ENCODE assay signal across 15 cellular contexts in genomic region chr5:17187401-17187800, GRCh38. TPM values are rescaled to one million over a fixed set of nuclear protein-coding genes. Genes with fewer than 3 reads are reported as not detected.
DNase-seq lines count a peak whose midpoint lies in the region; ATAC-seq and TF ChIP-seq lines count a peak whose summit lies in the region.
"Had no signal": no experiment of that assay in that cellular context is flagged by ENCODE, and none has a peak within 500 bp of the region (broad histone marks: within the 10 kb centered on the region; RNA-seq: fewer than 3 reads in every experiment).

No MANE protein-coding gene starts in this region.

- no peak overlapping the region for H3K4me3 ChIP-seq in SK-N-SH (ENCODE audit: low read depth in 2 of 2, low read length in 1 of 2)

- TF ChIP-seq EP300 in SK-N-SH (IDR thresholded peaks at IDR 0.05; ENCODE audit: borderline replicate concordance in 1 of 2, low read depth in 1 of 2, low read length in 1 of 2) = no peak

- no peaks in the 10 kb centered on the region for H3K9me3 ChIP-seq in SK-N-SH

- H3K4me2 ChIP-seq in SK-N-SH = 0 out of 2 replicates have a peak overlapping the region, but pooled peaks have one; percentile 1

- TF ChIP-seq CTCF in SK-N-SH (IDR thresholded peaks at IDR 0.05) = no peak
- TF ChIP-seq CTCF in GM20000 (IDR thresholded peaks at IDR 0.05; ENCODE audit: extremely low read depth, missing control alignments) = no peak

- H4K20me1 ChIP-seq in SK-N-SH (ENCODE audit: insufficient read depth) = no peaks in the 10 kb centered on the region

- H3K9ac ChIP-seq in SK-N-SH = peak overlapping the region; percentile 45; the same call in 1 of the 2 replicates

- H3K79me2 ChIP-seq in SK-N-SH (ENCODE audit: insufficient read depth) = peaks cover 5% of the 10 kb centered on the region

- peaks cover 0 to 40% of the 10 kb centered on the region in 2 experiments; a peak in 2 of 4 replicates for H3K4me1 ChIP-seq in SK-N-SH (ENCODE audit: control insufficient read depth in 1 of 2, insufficient read depth in 2 of 2, low read depth in 1 of 2, low read length in 1 of 2)

- no peaks in the 10 kb centered on the region for H3K36me3 ChIP-seq in SK-N-SH (replicated peaks in 1 of 2; ENCODE audit: control insufficient read depth in 1 of 2, insufficient read depth in 2 of 2, low read length in 1 of 2)

- CTCF ChIA-PET in SK-N-SH (lab: Yijun Ruan, JAX) = interaction anchor here (7.2 kb wide), 1 partner anchor 396 kb away, joined by 159 read pairs; no protein-coding TSS in a partner anchor

- no peaks in the 10 kb centered on the region for H3K27me3 ChIP-seq in SK-N-SH (ENCODE audit: insufficient read depth)

- DNase-seq in SK-N-SH = no peak
- DNase-seq in SW480 (ENCODE audit: low spot score) = peak; percentile 76
- peak; percentile 29 for DNase-seq in glomerular visceral epithelial cell (ENCODE audit: extremely low spot score)
- DNase-seq in activated gamma-delta T cell treated with Interleukin-2 at 50 U/mL for 16 hours = no peak
- DNase-seq in GM20000 (ENCODE audit: low spot score) = no peak
- DNase-seq in OCI-M1 (lab: John Stamatoyannopoulos, UW) = no peak
- DNase-seq: anterior cingulate cortex; CD8-positive, alpha-beta T cell; GDM1; hypothalamus; NCI-H1092; NCI-H2171 treated with DMSO at 0.1 percent for 48 hours; NK-92 treated with Interleukin-12 subunit alpha and Interleukin-12 subunit beta, amount 100 ng/mL, for 24 hours had no signal

- peak overlapping the region; percentile 4; the same call in 1 of the 2 replicates for H2AFZ ChIP-seq in SK-N-SH (ENCODE audit: low read depth)

- no peaks in the 10 kb centered on the region for H3K9me2 ChIP-seq in SK-N-SH

- POLR2A ChIA-PET in SK-N-SH (lab: Yijun Ruan, JAX) = no interaction called here

- ATAC-seq in SK-N-SH treated with all-trans-retinoic acid at 6 μM for 48 hours (no peak), GM19463 (IDR thresholded peaks at IDR 0.05; ENCODE audit: unreplicated experiment) (no peak)
- ATAC-seq: CD8-positive, alpha-beta T cell had no signal

- WGBS in SK-N-SH (ENCODE audit: low lambda C conversion rate) = 43% methylated on average over 3 of the region's 3 CpGs

- peak overlapping the region in 1 of 2 experiments; percentile 74; a peak in 2 of 4 replicates for H3K27ac ChIP-seq in SK-N-SH (ENCODE audit: low read depth in 2 of 2, low read length in 1 of 2)

- TF ChIP-seq RAD21 in SK-N-SH (IDR thresholded peaks at IDR 0.05; ENCODE audit: low read length) = no peak

- H3F3A ChIP-seq in SK-N-SH (replicated peaks; ENCODE audit: insufficient read depth) = peaks cover 61% of the 10 kb centered on the region

TF ChIP-seq in SK-N-SH, 30 proteins besides CTCF, POLR2A, EP300 and RAD21 (continues in another document):
- TF ChIP-seq NFIC (IDR thresholded peaks at IDR 0.05; ENCODE audit: borderline replicate concordance) = no peak
- no peak for TF ChIP-seq USF1 (IDR thresholded peaks at IDR 0.05; ENCODE audit: borderline replicate concordance, low read depth)
- no peak for TF ChIP-seq FOXJ3 (CRISPR knock-in tag; IDR thresholded peaks at IDR 0.05)
- TF ChIP-seq TAF1 (IDR thresholded peaks at IDR 0.05; ENCODE audit: borderline replicate concordance, low read depth, low read length) = no peak
- TF ChIP-seq, protein P1, sequence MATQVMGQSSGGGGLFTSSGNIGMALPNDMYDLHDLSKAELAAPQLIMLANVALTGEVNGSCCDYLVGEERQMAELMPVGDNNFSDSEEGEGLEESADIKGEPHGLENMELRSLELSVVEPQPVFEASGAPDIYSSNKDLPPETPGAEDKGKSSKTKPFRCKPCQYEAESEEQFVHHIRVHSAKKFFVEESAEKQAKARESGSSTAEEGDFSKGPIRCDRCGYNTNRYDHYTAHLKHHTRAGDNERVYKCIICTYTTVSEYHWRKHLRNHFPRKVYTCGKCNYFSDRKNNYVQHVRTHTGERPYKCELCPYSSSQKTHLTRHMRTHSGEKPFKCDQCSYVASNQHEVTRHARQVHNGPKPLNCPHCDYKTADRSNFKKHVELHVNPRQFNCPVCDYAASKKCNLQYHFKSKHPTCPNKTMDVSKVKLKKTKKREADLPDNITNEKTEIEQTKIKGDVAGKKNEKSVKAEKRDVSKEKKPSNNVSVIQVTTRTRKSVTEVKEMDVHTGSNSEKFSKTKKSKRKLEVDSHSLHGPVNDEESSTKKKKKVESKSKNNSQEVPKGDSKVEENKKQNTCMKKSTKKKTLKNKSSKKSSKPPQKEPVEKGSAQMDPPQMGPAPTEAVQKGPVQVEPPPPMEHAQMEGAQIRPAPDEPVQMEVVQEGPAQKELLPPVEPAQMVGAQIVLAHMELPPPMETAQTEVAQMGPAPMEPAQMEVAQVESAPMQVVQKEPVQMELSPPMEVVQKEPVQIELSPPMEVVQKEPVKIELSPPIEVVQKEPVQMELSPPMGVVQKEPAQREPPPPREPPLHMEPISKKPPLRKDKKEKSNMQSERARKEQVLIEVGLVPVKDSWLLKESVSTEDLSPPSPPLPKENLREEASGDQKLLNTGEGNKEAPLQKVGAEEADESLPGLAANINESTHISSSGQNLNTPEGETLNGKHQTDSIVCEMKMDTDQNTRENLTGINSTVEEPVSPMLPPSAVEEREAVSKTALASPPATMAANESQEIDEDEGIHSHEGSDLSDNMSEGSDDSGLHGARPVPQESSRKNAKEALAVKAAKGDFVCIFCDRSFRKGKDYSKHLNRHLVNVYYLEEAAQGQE (IDR thresholded peaks at IDR 0.05; ENCODE audit: low read depth, low read length) = no peak
- peak; percentile 39; the same call in 1 of the 2 replicates for TF ChIP-seq FOSL2 (IDR thresholded peaks at IDR 0.05; ENCODE audit: borderline replicate concordance, low read depth)
- no peak for TF ChIP-seq CHD2 (IDR thresholded peaks at IDR 0.05; ENCODE audit: low read length, partially characterized antibody)
- no peak for TF ChIP-seq FOXM1 (IDR thresholded peaks at IDR 0.05; ENCODE audit: low read depth)
- peak; percentile 61 for TF ChIP-seq TCF12 (IDR thresholded peaks at IDR 0.05)
- no peak for TF ChIP-seq SIN3A (IDR thresholded peaks at IDR 0.05; ENCODE audit: borderline replicate concordance, low read depth, low read length)

TF ChIP-seq in SK-N-SH treated with all-trans-retinoic acid at 6 μM for 48 hours, 23 proteins besides CTCF, POLR2A, EP300 and RAD21:
- no peak for TF ChIP-seq ESRRG (CRISPR knock-in tag; IDR thresholded peaks at IDR 0.05)
- no peak for TF ChIP-seq ZNF8 (CRISPR knock-in tag; IDR thresholded peaks at IDR 0.05)
- TF ChIP-seq RARB (CRISPR knock-in tag; IDR thresholded peaks at IDR 0.05) = no peak
- TF ChIP-seq ZNF565 (CRISPR knock-in tag; conservative IDR thresholded peaks at IDR 0.05; ENCODE audit: low read depth) = no peak
- TF ChIP-seq OSR1 (CRISPR knock-in tag; IDR thresholded peaks at IDR 0.05) = no peak
- TF ChIP-seq ZFP3 (CRISPR knock-in tag; IDR thresholded peaks at IDR 0.05) = no peak
- TF ChIP-seq BACH2 (CRISPR knock-in tag; IDR thresholded peaks at IDR 0.05; ENCODE audit: borderline replicate concordance) = no peak
- TF ChIP-seq SNAI2 (CRISPR knock-in tag; IDR thresholded peaks at IDR 0.05) = no peak
- TF ChIP-seq PPARA (CRISPR knock-in tag; IDR thresholded peaks at IDR 0.05; ENCODE audit: borderline replicate concordance) = no peak
- TF ChIP-seq CSDC2 (CRISPR knock-in tag; IDR thresholded peaks at IDR 0.05) = no peak
- TF ChIP-seq ZNF70 (CRISPR knock-in tag; IDR thresholded peaks at IDR 0.05) = no peak
- no peak for TF ChIP-seq ZFP30 (CRISPR knock-in tag; IDR thresholded peaks at IDR 0.05)
- no peak for TF ChIP-seq POU6F1 (CRISPR knock-in tag; IDR thresholded peaks at IDR 0.05; ENCODE audit: borderline replicate concordance, low read depth)
- no peak for TF ChIP-seq ZC3H10 (CRISPR knock-in tag; IDR thresholded peaks at IDR 0.05)

RNA-seq across cellular contexts. Expression of gene BASP1, which starts 30.0 kb away (rescaled TPM):
- polyA plus RNA-seq in SK-N-SH (2012; rRNA removed) = 77.8 and 107 TPM in 2 replicates
- polyA plus RNA-seq in SK-N-SH (2012; cell fraction: cytosol; rRNA removed) = 94.2 and 104 TPM in 2 replicates
- polyA plus RNA-seq in SK-N-SH (2012; cell fraction: nucleus; rRNA removed) = 33.6 and 36.0 TPM in 2 replicates

Comparison
In these comparisons a context has a peak if more than half of its experiments do, and no peak if none do; other contexts are left out.
1. DNase-seq: peak in SW480 (single experiment) and glomerular visceral epithelial cell (single experiment); none in SK-N-SH (single experiment), activated gamma-delta T cell treated with Interleukin-2 at 50 U/mL for 16 hours (single experiment), GM20000 (single experiment) and OCI-M1 (single experiment).